Comparison of ENCODE assay signal across 24 cellular contexts in genomic region chr9:37910271-37910670, GRCh38. TPM values are rescaled to one million over a fixed set of nuclear protein-coding genes. Genes with fewer than 3 reads are reported as not detected.
DNase-seq lines count a peak whose midpoint lies in the region; ATAC-seq, FAIRE-seq and TF ChIP-seq lines count a peak whose summit lies in the region.
"Had no signal": no experiment of that assay in that cellular context is flagged by ENCODE, and none has a peak within 500 bp of the region (broad histone marks: within the 10 kb centered on the region; RNA-seq: fewer than 3 reads in every experiment).

No MANE protein-coding gene starts in this region.

- no peak overlapping the region for H2AFZ ChIP-seq in smooth muscle cell (ENCODE audit: low read depth)
- H2AFZ ChIP-seq: GM23338 had no signal

- TF ChIP-seq CTCF in RWPE2 (IDR thresholded peaks at IDR 0.05; ENCODE audit: poor library complexity, severe bottlenecking) = no peak
- no peak for TF ChIP-seq CTCF in neutrophil (IDR thresholded peaks at IDR 0.05)
- TF ChIP-seq CTCF in spleen (IDR thresholded peaks at IDR 0.05 in 8 of 11, conservative IDR thresholded peaks at IDR 0.05 in 3 of 11) = no peak
- TF ChIP-seq CTCF in smooth muscle cell (IDR thresholded peaks at IDR 0.05; ENCODE audit: borderline replicate concordance, insufficient read depth, poor library complexity, severe bottlenecking) = no peak

- no peaks in the 10 kb centered on the region for H3F3A ChIP-seq in smooth muscle cell (ENCODE audit: low read depth)

- H3K4me3 ChIP-seq in RWPE2 (ENCODE audit: severe bottlenecking) = no peak overlapping the region
- no peak overlapping the region for H3K4me3 ChIP-seq in neutrophil (ENCODE audit: low read depth in 1 of 2, low read length in 1 of 2)
- H3K4me3 ChIP-seq in spleen = no peak overlapping the region
- H3K4me3 ChIP-seq in smooth muscle cell = no peak overlapping the region
- no peak overlapping the region for H3K4me3 ChIP-seq in small intestine (ENCODE audit: low read depth in 1 of 2, low read length in 2 of 2)
- H3K4me3 ChIP-seq: BLaER1, GM23338 had no signal

- no peaks in the 10 kb centered on the region for H3K79me2 ChIP-seq in smooth muscle cell (ENCODE audit: low read depth)

- H3K27me3 Mint-ChIP-seq in activated CD8-positive, alpha-beta memory T cell treated with anti-CD3 and anti-CD28 coated beads, Interleukin-2, amount 10 ng/mL, durations not matched to agents 7 days and 5 days = no peaks in the 10 kb centered on the region
- H3K27me3 Mint-ChIP-seq: B cell had no signal

- H3K27ac Mint-ChIP-seq in activated CD8-positive, alpha-beta memory T cell treated with anti-CD3 and anti-CD28 coated beads, Interleukin-2, amount 10 ng/mL, durations not matched to agents 7 days and 5 days = no peak overlapping the region
- H3K27ac Mint-ChIP-seq: B cell; CD4-positive, alpha-beta T cell; CD8-positive, alpha-beta memory T cell; GM23338; H9 had no signal

- H3K9ac ChIP-seq in smooth muscle cell (ENCODE audit: low read depth) = no peak overlapping the region
- H3K9ac ChIP-seq: BLaER1 had no signal

- H3K4me1 ChIP-seq in RWPE2 (ENCODE audit: insufficient read depth, poor library complexity, severe bottlenecking) = peaks cover 4% of the 10 kb centered on the region
- peaks cover 56 to 65% of the 10 kb centered on the region in 2 experiments for H3K4me1 ChIP-seq in neutrophil (ENCODE audit: control insufficient read depth in 1 of 2, insufficient read depth in 1 of 2, low read depth in 1 of 2, low read length in 1 of 2)
- peaks cover 0 to 49% (median 11%) of the 10 kb centered on the region in 6 donors for H3K4me1 ChIP-seq in spleen
- no peaks in the 10 kb centered on the region for H3K4me1 ChIP-seq in smooth muscle cell (ENCODE audit: low read depth)
- no peaks in the 10 kb centered on the region for H3K4me1 ChIP-seq in small intestine (ENCODE audit: control insufficient read depth in 2 of 2, insufficient read depth in 1 of 2, low read depth in 1 of 2, low read length in 1 of 2)
- H3K4me1 ChIP-seq: BLaER1 had no signal

- no peak for ATAC-seq in activated CD8-positive, alpha-beta memory T cell treated with anti-CD3 and anti-CD28 coated beads, Interleukin-2, amount 10 ng/mL, durations not matched to agents 7 days and 5 days
- ATAC-seq in RWPE2 (ENCODE audit: low read depth) = no peak
- ATAC-seq: GM23338, HCT116 had no signal

- no peak for TF ChIP-seq POLR2A in spleen (IDR thresholded peaks at IDR 0.05)

- no peaks in the 10 kb centered on the region for H3K9me3 Mint-ChIP-seq in activated CD8-positive, alpha-beta memory T cell treated with anti-CD3 and anti-CD28 coated beads, Interleukin-2, amount 10 ng/mL, durations not matched to agents 7 days and 5 days (ENCODE audit: low read depth)
- H3K9me3 Mint-ChIP-seq: CD4-positive, alpha-beta T cell; CD8-positive, alpha-beta memory T cell; GM23338; H9 had no signal

- intact Hi-C loops in spleen (cut with DNase I; ENCODE audit: low total_unique reads) = loop anchor here (5.0 to 10.0 kb wide), 4 partner anchors 157 to 455 kb away; partner anchors contain the start of gene SHB

- no peaks in the 10 kb centered on the region for H4K20me1 ChIP-seq in smooth muscle cell (ENCODE audit: low read depth)
- H4K20me1 ChIP-seq: BLaER1 had no signal

- no peaks in the 10 kb centered on the region for H3K36me3 Mint-ChIP-seq in activated CD8-positive, alpha-beta memory T cell treated with anti-CD3 and anti-CD28 coated beads, Interleukin-2, amount 10 ng/mL, durations not matched to agents 7 days and 5 days
- H3K36me3 Mint-ChIP-seq: CD8-positive, alpha-beta memory T cell had no signal

- H3K9me3 ChIP-seq in RWPE2 (ENCODE audit: severe bottlenecking) (no peaks in the 10 kb centered on the region), neutrophil (no peaks in the 10 kb centered on the region), spleen (no peaks in the 10 kb centered on the region), smooth muscle cell (replicated peaks; ENCODE audit: low read depth) (no peaks in the 10 kb centered on the region), small intestine (ENCODE audit: control insufficient read depth, low read depth) (no peaks in the 10 kb centered on the region)
- H3K9me3 ChIP-seq: BLaER1 had no signal

- no peaks in the 10 kb centered on the region for H3K4me1 Mint-ChIP-seq in activated CD8-positive, alpha-beta memory T cell treated with anti-CD3 and anti-CD28 coated beads, Interleukin-2, amount 10 ng/mL, durations not matched to agents 7 days and 5 days
- H3K4me1 Mint-ChIP-seq: B cell had no signal

- FAIRE-seq in urothelium cell line (lab: Jason Lieb, UNC) (no peak), small intestine (lab: Jason Lieb, UNC) (no peak)
- FAIRE-seq: A204.1, GM12891, GM18507 had no signal

- DNase-seq in activated CD8-positive, alpha-beta memory T cell treated with anti-CD3 and anti-CD28 coated beads, Interleukin-2, amount 10 ng/mL, durations not matched to agents 7 days and 5 days = peak; percentile 4
- DNase-seq in activated CD8-positive, alpha-beta memory T cell treated with anti-CD3 and anti-CD28 coated beads for 24 hours = no peak
- DNase-seq in RWPE2 (ENCODE audit: low spot score) (peak; percentile 2), spleen (peak; percentile 9), urothelium cell line (ENCODE audit: low spot score) (no peak), smooth muscle cell (lab: John Stamatoyannopoulos, UW; ENCODE audit: unreplicated experiment) (no peak), small intestine (no peak)
- DNase-seq: Calu3; CD4-positive, alpha-beta T cell; DMS53; DMS79 treated with DMSO at 0.1 percent for 48 hours; GF-D8; H9 had no signal

- H3K27me3 ChIP-seq in RWPE2 (ENCODE audit: insufficient read depth, poor library complexity, severe bottlenecking) (no peaks in the 10 kb centered on the region), neutrophil (no peaks in the 10 kb centered on the region), spleen (replicated peaks in 1 of 7) (no peaks in the 10 kb centered on the region), smooth muscle cell (ENCODE audit: low read depth) (no peaks in the 10 kb centered on the region), small intestine (ENCODE audit: control insufficient read depth in 2 of 2, insufficient read depth in 2 of 2, low read length in 2 of 2) (no peaks in the 10 kb centered on the region)
- H3K27me3 ChIP-seq: BLaER1 had no signal

- CTCF ChIA-PET in activated CD8-positive, alpha-beta memory T cell treated with anti-CD3 and anti-CD28 coated beads, Interleukin-2, amount 10 ng/mL, durations not matched to agents 7 days and 5 days (lab: Charles Lee) = interaction anchor here (1.0 to 6.4 kb wide), 2 partner anchors 177 to 181 kb away, joined by 3 to 51 read pairs; no protein-coding TSS in a partner anchor

- no peak overlapping the region for H3K4me3 Mint-ChIP-seq in activated CD8-positive, alpha-beta memory T cell treated with anti-CD3 and anti-CD28 coated beads, Interleukin-2, amount 10 ng/mL, durations not matched to agents 7 days and 5 days
- H3K4me3 Mint-ChIP-seq: B cell; CD4-positive, alpha-beta T cell; CD8-positive, alpha-beta memory T cell; GM23338; H9 had no signal

- WGBS in spleen, 5 donors = 84 to 95% (median 91%) methylated on average over 4 of the region's 4 CpGs
- WGBS in smooth muscle cell (ENCODE audit: low lambda C conversion rate) = 98% methylated on average over 4 of the region's 4 CpGs
- WGBS in small intestine, 3 donors = 89 to 93% (median 93%) methylated on average over 4 of the region's 4 CpGs

- no peak overlapping the region for H3K27ac ChIP-seq in RWPE2 (ENCODE audit: poor library complexity, severe bottlenecking)
- H3K27ac ChIP-seq in neutrophil = peak overlapping the region; percentile 93
- H3K27ac ChIP-seq in spleen = peak overlapping the region in 1 of 8 donors; percentile 70
- H3K27ac ChIP-seq in smooth muscle cell (ENCODE audit: low read depth) = no peak overlapping the region
- no peak overlapping the region for H3K27ac ChIP-seq in small intestine (ENCODE audit: low read depth in 1 of 2, low read length in 1 of 2)
- H3K27ac ChIP-seq: 22Rv1, BLaER1, C4-2B had no signal

- no peak overlapping the region for H3K4me2 ChIP-seq in smooth muscle cell
- H3K4me2 ChIP-seq: BLaER1, GM23338 had no signal

- no peaks in the 10 kb centered on the region for H3K36me3 ChIP-seq in RWPE2 (ENCODE audit: low read depth)
- H3K36me3 ChIP-seq in neutrophil = no peaks in the 10 kb centered on the region
- no peaks in the 10 kb centered on the region for H3K36me3 ChIP-seq in spleen
- no peaks in the 10 kb centered on the region for H3K36me3 ChIP-seq in smooth muscle cell (ENCODE audit: low read depth)
- H3K36me3 ChIP-seq in small intestine (ENCODE audit: control insufficient read depth in 2 of 2, insufficient read depth in 2 of 2, low read length in 2 of 2) = no peaks in the 10 kb centered on the region
- H3K36me3 ChIP-seq: BLaER1 had no signal

RNA-seq across cellular contexts. Expression of gene SLC25A51, which starts 6.3 kb away (rescaled TPM):
- total RNA-seq in activated CD8-positive, alpha-beta memory T cell treated with anti-CD3 and anti-CD28 coated beads, Interleukin-2, amount 10 ng/mL, durations not matched to agents 7 days and 5 days = 10 to 100 TPM; 28.3 to 30.0 TPM
- total RNA-seq in spleen (10 to 100 TPM; 22.3 to 36.9 (median 32.9) TPM), smooth muscle cell (32.0 and 42.9 TPM in 2 replicates)
- polyA plus RNA-seq in spleen (1 to 10 TPM; 3.7 to 7.4 (median 5.1) TPM), smooth muscle cell (6.5 and 13.0 TPM in 2 replicates), small intestine (10 to 100 TPM in 2 of 3 donors, 1 to 10 TPM in 1; 9.2 to 13.4 (median 13.0) TPM)

Comparison
In these comparisons a context has a peak if more than half of its experiments do, and no peak if none do; other contexts are left out.
1. DNase-seq: peak in activated CD8-positive, alpha-beta memory T cell treated with anti-CD3 and anti-CD28 coated beads, Interleukin-2, amount 10 ng/mL, durations not matched to agents 7 days and 5 days (single experiment), RWPE2 (single experiment) and spleen (single experiment); none in activated CD8-positive, alpha-beta memory T cell treated with anti-CD3 and anti-CD28 coated beads for 24 hours (single experiment), urothelium cell line (single experiment), smooth muscle cell (single experiment) and small intestine (single experiment).